8 cellular contexts compared by ENCODE assay signal in genomic region chr15:75065467-75065850, GRCh38. TPM values are rescaled to one million over a fixed set of nuclear protein-coding genes. Genes with fewer than 3 reads are reported as not detected.
A peak's percentile ranks its signal among the peaks of the same experiment; 100 is the strongest.
DNase-seq lines count a peak whose midpoint lies in the region; ATAC-seq and TF ChIP-seq lines count a peak whose summit lies in the region.

No MANE protein-coding gene starts in this region.

- no peaks in the 10 kb centered on the region for H3K9me3 ChIP-seq in osteoblast (ENCODE audit: low read depth, low read length)

- TF ChIP-seq CTCF in choroid plexus epithelial cell (conservative IDR thresholded peaks at IDR 0.05; ENCODE audit: low read depth, low read length) (no peak), osteoblast (IDR thresholded peaks at IDR 0.05; ENCODE audit: extremely low read depth, low read depth, low read length) (no peak)

- no peak overlapping the region for H3K4me3 ChIP-seq in choroid plexus epithelial cell (ENCODE audit: low read depth, low read length)
- no peak overlapping the region for H3K4me3 ChIP-seq in osteoblast (ENCODE audit: insufficient read depth, low read length)

- no peak for ATAC-seq in GM21528 (IDR thresholded peaks at IDR 0.05; ENCODE audit: low FRiP score, unreplicated experiment)

- H3K27ac ChIP-seq in osteoblast (ENCODE audit: low read depth, low read length): peak overlapping the region; percentile 15

- no peaks in the 10 kb centered on the region for H3K79me2 ChIP-seq in osteoblast (ENCODE audit: insufficient read depth, low read length)

- no peaks in the 10 kb centered on the region for H3K27me3 ChIP-seq in osteoblast (ENCODE audit: insufficient read depth, low read length)

- H4K20me1 ChIP-seq in osteoblast (ENCODE audit: insufficient read depth, low read length): no peaks in the 10 kb centered on the region

- DNase-seq in HT1080 (ENCODE audit: low read depth): peak; percentile 28
- peak; percentile 89 for DNase-seq in NCI-H2171 treated with DMSO at 0.1 percent for 48 hours (lab: John Stamatoyannopoulos, UW)
- DNase-seq in choroid plexus epithelial cell (ENCODE audit: low read depth): peak; percentile 26
- DNase-seq in osteoblast (ENCODE audit: insufficient read length, low spot score, missing footprints): peak; percentile 45
- no peak for DNase-seq in activated effector memory CD4-positive, alpha-beta T cell treated with Interleukin-2 at 50 U/mL for 16 hours
- no peak for DNase-seq in NCI-H1417 (lab: John Stamatoyannopoulos, UW)
- DNase-seq in foreskin melanocyte: no peak

- no peak overlapping the region for H2AFZ ChIP-seq in osteoblast (ENCODE audit: low read length)

- H3K36me3 ChIP-seq in osteoblast (ENCODE audit: insufficient read depth, low read length): no peaks in the 10 kb centered on the region

- H3K4me2 ChIP-seq in osteoblast (ENCODE audit: insufficient read depth, low read length): peak overlapping the region; percentile 65

- H3K4me1 ChIP-seq in osteoblast (ENCODE audit: insufficient read depth, low read length): peaks cover 50% of the 10 kb centered on the region

RNA-seq across cellular contexts. Expression of gene PPCDC, which starts 42.1 kb away (rescaled TPM):
- 13.4 and 15.8 TPM in 2 replicates for total RNA-seq in HT1080 (2014; rRNA removed; shearing (Covaris generic))
- 16.0 and 17.2 TPM in 2 replicates for polyA plus RNA-seq in HT1080 (2015; cell fraction: cytosol; rRNA removed)
- polyA plus RNA-seq in HT1080 (2015; cell fraction: nucleus; rRNA removed): 15.5 and 22.0 TPM in 2 replicates
- 5.6 and 6.5 TPM in 2 replicates for total RNA-seq in osteoblast

Comparison
In these comparisons a context has a peak if more than half of its experiments do, and no peak if none do; other contexts are left out.
1. DNase-seq: peak in HT1080 (single experiment), NCI-H2171 treated with DMSO at 0.1 percent for 48 hours (single experiment), choroid plexus epithelial cell (single experiment) and osteoblast (single experiment); none in activated effector memory CD4-positive, alpha-beta T cell treated with Interleukin-2 at 50 U/mL for 16 hours (single experiment), NCI-H1417 (0 of 3) and foreskin melanocyte (single experiment).